In the genomic region with DNA sequence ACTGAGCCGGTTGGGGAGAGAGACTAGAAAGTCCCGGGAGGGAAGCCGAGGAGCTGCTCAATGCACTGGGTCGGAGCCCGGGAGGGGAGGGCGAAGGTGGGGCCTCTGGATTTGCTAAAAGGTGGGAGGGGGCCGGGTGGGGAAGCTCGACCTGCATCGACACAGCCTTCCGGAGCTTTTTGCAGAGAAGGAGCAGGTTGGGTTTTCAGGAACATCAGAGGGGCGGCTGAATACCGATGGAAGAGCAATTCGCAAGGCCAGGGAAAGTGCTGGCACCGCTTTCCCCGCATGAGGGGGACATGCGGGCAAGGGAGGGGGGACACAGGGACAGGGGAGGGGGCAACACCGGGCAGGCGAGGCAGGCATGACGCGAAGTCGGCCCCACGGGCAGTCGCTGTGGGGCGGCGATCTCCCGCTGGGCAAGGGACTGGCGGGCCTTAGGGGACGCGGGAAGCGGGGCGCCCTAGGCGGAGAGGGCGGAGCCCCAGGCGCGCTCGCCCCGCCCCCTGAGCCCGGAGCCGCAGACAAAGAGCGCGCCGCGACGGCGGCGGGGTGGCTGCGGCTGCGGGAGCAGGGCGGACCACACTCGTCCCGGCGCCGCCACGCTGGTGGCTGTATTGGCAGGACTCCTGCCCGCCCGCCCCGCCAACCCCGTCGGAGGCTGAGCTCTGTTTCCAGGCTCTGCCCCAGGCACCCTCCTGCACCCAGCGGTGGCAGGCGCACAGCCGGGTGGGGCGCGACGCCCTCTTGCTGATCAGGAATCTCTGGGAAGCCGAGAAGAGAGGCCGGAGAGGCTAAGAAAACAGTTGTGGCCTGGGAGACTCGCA, we compare ENCODE assay signal across 8 cellular contexts. TPM values are rescaled to one million over a fixed set of nuclear protein-coding genes. Genes with fewer than 3 reads are reported as not detected.
A peak's percentile ranks its signal among the peaks of the same experiment; 100 is the strongest.
DNase-seq lines count a peak whose midpoint lies in the region; ATAC-seq and TF ChIP-seq lines count a peak whose summit lies in the region.

No MANE protein-coding gene starts in this region.

- H3K27ac ChIP-seq in thyroid gland: no peak overlapping the region

- DNase-seq in CD1c-positive myeloid dendritic cell (ENCODE audit: extremely low spot score) (peak; percentile 56), KBM-7 (peak; percentile 42), naive B cell (peak; percentile 44), thyroid gland (peak; percentile 15 to 20), GOT3 (lab: John Stamatoyannopoulos, UW) (no peak), amniotic stem cell (lab: John Stamatoyannopoulos, UW) (no peak)
- DNase-seq in activated CD4-positive, alpha-beta T cell treated with anti-CD3 and anti-CD28 coated beads, Interleukin-2, amount 10 ng/mL, durations not matched to agents 7 days and 5 days: peak; percentile 34
- peak; percentile 56 to 63 (median 57) for DNase-seq in effector memory CD8-positive, alpha-beta T cell

- peak overlapping the region; percentile 47 for H3K4me3 Mint-ChIP-seq in activated CD4-positive, alpha-beta T cell treated with anti-CD3 and anti-CD28 coated beads, Interleukin-2, amount 10 ng/mL, durations not matched to agents 7 days and 5 days
- H3K4me3 Mint-ChIP-seq in effector memory CD8-positive, alpha-beta T cell: peak overlapping the region; percentile 74 to 78
- peak overlapping the region in 7 of 8 donors; percentile 34 to 76 (median 59) for H3K4me3 Mint-ChIP-seq in naive B cell

- H3K4me1 Mint-ChIP-seq in activated CD4-positive, alpha-beta T cell treated with anti-CD3 and anti-CD28 coated beads, Interleukin-2, amount 10 ng/mL, durations not matched to agents 7 days and 5 days: peaks cover 49% of the 10 kb centered on the region
- peaks cover 45 to 49% of the 10 kb centered on the region in 2 donors for H3K4me1 Mint-ChIP-seq in effector memory CD8-positive, alpha-beta T cell (ENCODE audit: low read depth in 2 of 2)
- H3K4me1 Mint-ChIP-seq in naive B cell: peaks cover 21 to 34% (median 26%) of the 10 kb centered on the region in 3 donors

- ATAC-seq in effector memory CD8-positive, alpha-beta T cell (replicated peaks): peak; percentile 60
- peak; percentile 74 to 79 for ATAC-seq in naive B cell (ENCODE audit: low read depth in 2 of 2)

- WGBS in thyroid gland, 2 donors: 30 to 37% methylated on average over 8 to 10 of the region's 68 CpGs

- POLR2A ChIA-PET in activated CD4-positive, alpha-beta T cell treated with anti-CD3 and anti-CD28 coated beads, Interleukin-2, amount 10 ng/mL, durations not matched to agents 7 days and 5 days (lab: Charles Lee): no interaction called here

- H3K27ac Mint-ChIP-seq in activated CD4-positive, alpha-beta T cell treated with anti-CD3 and anti-CD28 coated beads, Interleukin-2, amount 10 ng/mL, durations not matched to agents 7 days and 5 days: no peak overlapping the region
- H3K27ac Mint-ChIP-seq in effector memory CD8-positive, alpha-beta T cell: peak overlapping the region in 1 of 2 donors; percentile 52
- H3K27ac Mint-ChIP-seq in naive B cell: no peak overlapping the region

- no peak for TF ChIP-seq CTCF in thyroid gland (IDR thresholded peaks at IDR 0.05)

- H3K9me3 ChIP-seq in thyroid gland: no peaks in the 10 kb centered on the region

- in situ Hi-C loops in KBM-7 (cut with MboI; ENCODE audit: low pct_unique_long_range_greater_than_20kb, low sequenced_read_pairs): no loop called here

- peaks cover 6% of the 10 kb centered on the region for H3K27me3 Mint-ChIP-seq in activated CD4-positive, alpha-beta T cell treated with anti-CD3 and anti-CD28 coated beads, Interleukin-2, amount 10 ng/mL, durations not matched to agents 7 days and 5 days
- H3K27me3 Mint-ChIP-seq in effector memory CD8-positive, alpha-beta T cell: no peaks in the 10 kb centered on the region
- peaks cover 11 to 44% (median 31%) of the 10 kb centered on the region in 3 donors for H3K27me3 Mint-ChIP-seq in naive B cell

- peak overlapping the region in 1 of 3 donors; percentile 14 for H3K4me3 ChIP-seq in thyroid gland (replicated peaks in 1 of 3)

- no peaks in the 10 kb centered on the region for H3K36me3 ChIP-seq in thyroid gland

- no peaks in the 10 kb centered on the region for H3K9me3 Mint-ChIP-seq in activated CD4-positive, alpha-beta T cell treated with anti-CD3 and anti-CD28 coated beads, Interleukin-2, amount 10 ng/mL, durations not matched to agents 7 days and 5 days
- no peaks in the 10 kb centered on the region for H3K9me3 Mint-ChIP-seq in effector memory CD8-positive, alpha-beta T cell
- H3K9me3 Mint-ChIP-seq in naive B cell: peaks cover 0 to 5% (median 0%) of the 10 kb centered on the region in 7 donors

- no peak for TF ChIP-seq POLR2A in thyroid gland (IDR thresholded peaks at IDR 0.05)

- CTCF ChIA-PET in activated CD4-positive, alpha-beta T cell treated with anti-CD3 and anti-CD28 coated beads, Interleukin-2, amount 10 ng/mL, durations not matched to agents 7 days and 5 days (lab: Charles Lee): interaction anchor here (1.0 to 1.2 kb wide), 2 partner anchors 12 to 60 kb away, joined by 3 to 4 read pairs; no protein-coding TSS in a partner anchor

- H3K4me1 ChIP-seq in thyroid gland: no peaks in the 10 kb centered on the region

- H3K36me3 Mint-ChIP-seq in activated CD4-positive, alpha-beta T cell treated with anti-CD3 and anti-CD28 coated beads, Interleukin-2, amount 10 ng/mL, durations not matched to agents 7 days and 5 days (ENCODE audit: low read depth): no peaks in the 10 kb centered on the region
- peaks cover 9% of the 10 kb centered on the region for H3K36me3 Mint-ChIP-seq in effector memory CD8-positive, alpha-beta T cell (ENCODE audit: insufficient read depth)
- H3K36me3 Mint-ChIP-seq in naive B cell: no peaks in the 10 kb centered on the region

- no peaks in the 10 kb centered on the region for H3K27me3 ChIP-seq in thyroid gland

- intact Hi-C loops in thyroid gland (cut with DNase I): no loop called here

RNA-seq across cellular contexts. Expression of a gene that starts 11.6 kb away (rescaled TPM):
- under 1 TPM; 0.32 to 0.60 TPM for total RNA-seq in activated CD4-positive, alpha-beta T cell treated with anti-CD3 and anti-CD28 coated beads, Interleukin-2, amount 10 ng/mL, durations not matched to agents 7 days and 5 days
- under 1 TPM in 1 of 6 donors, not detected in 5; 0.38 TPM for polyA plus RNA-seq in naive B cell (ENCODE audit: low read depth in 6 of 6)
- total RNA-seq in thyroid gland: 1 to 10 TPM; 3.2 to 7.0 (median 4.5) TPM

RNA-seq across cellular contexts. Expression of a gene that starts 24.3 kb away (rescaled TPM):
- total RNA-seq in activated CD4-positive, alpha-beta T cell treated with anti-CD3 and anti-CD28 coated beads, Interleukin-2, amount 10 ng/mL, durations not matched to agents 7 days and 5 days: 100 to 1,000 TPM; 193 to 203 TPM
- 100 to 1,000 TPM; 308 to 413 (median 364) TPM for polyA plus RNA-seq in naive B cell (ENCODE audit: low read depth in 6 of 6)
- total RNA-seq in thyroid gland: 100 to 1,000 TPM; 177 to 359 (median 279) TPM

RNA-seq across cellular contexts. Expression of a gene that starts 24.6 kb away (rescaled TPM):
- total RNA-seq in activated CD4-positive, alpha-beta T cell treated with anti-CD3 and anti-CD28 coated beads, Interleukin-2, amount 10 ng/mL, durations not matched to agents 7 days and 5 days: 10 to 100 TPM; 60.1 to 64.8 TPM
- 100 to 1,000 TPM in 1 of 6 donors, 10 to 100 TPM in 5; 78.9 to 112 (median 94.3) TPM for polyA plus RNA-seq in naive B cell (ENCODE audit: low read depth in 6 of 6)
- 100 to 1,000 TPM in 3 of 4 donors, 10 to 100 TPM in 1; 77.7 to 148 (median 115) TPM for total RNA-seq in thyroid gland

RNA-seq across cellular contexts. Expression of a gene that starts 37.9 kb away (rescaled TPM):
- total RNA-seq in activated CD4-positive, alpha-beta T cell treated with anti-CD3 and anti-CD28 coated beads, Interleukin-2, amount 10 ng/mL, durations not matched to agents 7 days and 5 days: not detected
- under 1 TPM in 1 of 6 donors, not detected in 5; 0.08 TPM for polyA plus RNA-seq in naive B cell (ENCODE audit: low read depth in 6 of 6)
- total RNA-seq in thyroid gland: under 1 TPM in 1 of 4 donors, not detected in 3; 0.22 TPM

RNA-seq across cellular contexts. Expression of a gene that starts 54.7 kb away (rescaled TPM):
- total RNA-seq in activated CD4-positive, alpha-beta T cell treated with anti-CD3 and anti-CD28 coated beads, Interleukin-2, amount 10 ng/mL, durations not matched to agents 7 days and 5 days: under 1 TPM; 0.23 to 0.35 TPM
- polyA plus RNA-seq in naive B cell (ENCODE audit: low read depth in 6 of 6): under 1 TPM in 1 of 6 donors, not detected in 5; 0.71 TPM
- total RNA-seq in thyroid gland: 1 to 10 TPM in 3 of 4 donors, under 1 TPM in 1; 0.67 to 2.0 (median 1.1) TPM

Comparison
In these comparisons a context has a peak if more than half of its experiments do, and no peak if none do; other contexts are left out.
1. DNase-seq: peak in CD1c-positive myeloid dendritic cell (single experiment), KBM-7 (single experiment), activated CD4-positive, alpha-beta T cell treated with anti-CD3 and anti-CD28 coated beads, Interleukin-2, amount 10 ng/mL, durations not matched to agents 7 days and 5 days (single experiment), effector memory CD8-positive, alpha-beta T cell (3 of 3), naive B cell (single experiment) and thyroid gland (2 of 2); none in GOT3 (single experiment) and amniotic stem cell (single experiment).
2. Peak in every context shown above with its lines, with median percentiles within 50 percentile points of each other: H3K4me3 Mint-ChIP-seq.